In the genomic region with DNA sequence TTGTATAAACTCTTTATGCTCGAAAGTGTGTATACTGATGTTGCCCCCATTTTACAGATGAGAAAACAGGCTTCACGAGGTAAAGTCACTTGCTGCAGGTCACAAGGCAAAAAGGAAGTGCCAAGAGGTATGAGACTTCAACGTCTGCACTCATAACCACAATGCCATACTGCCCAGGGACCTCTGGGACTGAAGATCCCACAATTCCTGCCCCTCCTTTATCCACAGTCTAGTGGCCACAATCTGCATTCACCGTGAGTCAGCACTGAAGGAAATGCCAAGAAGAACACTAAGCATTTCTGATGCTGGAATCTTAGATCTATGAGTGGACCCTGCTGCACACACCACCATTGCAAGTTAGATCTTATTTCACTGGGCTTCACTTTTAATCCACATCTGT, we compare ENCODE assay signal across 2 cellular contexts.
TF ChIP-seq lines count a peak whose summit lies in the region.

No MANE protein-coding gene starts in this region.

TF ChIP-seq in GM23338, 12 proteins besides CTCF, POLR2A, EP300 and RAD21 (continues in another document):
- TF ChIP-seq, protein P1, sequence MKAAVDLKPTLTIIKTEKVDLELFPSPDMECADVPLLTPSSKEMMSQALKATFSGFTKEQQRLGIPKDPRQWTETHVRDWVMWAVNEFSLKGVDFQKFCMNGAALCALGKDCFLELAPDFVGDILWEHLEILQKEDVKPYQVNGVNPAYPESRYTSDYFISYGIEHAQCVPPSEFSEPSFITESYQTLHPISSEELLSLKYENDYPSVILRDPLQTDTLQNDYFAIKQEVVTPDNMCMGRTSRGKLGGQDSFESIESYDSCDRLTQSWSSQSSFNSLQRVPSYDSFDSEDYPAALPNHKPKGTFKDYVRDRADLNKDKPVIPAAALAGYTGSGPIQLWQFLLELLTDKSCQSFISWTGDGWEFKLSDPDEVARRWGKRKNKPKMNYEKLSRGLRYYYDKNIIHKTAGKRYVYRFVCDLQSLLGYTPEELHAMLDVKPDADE (IDR thresholded peaks at IDR 0.05) = no peak
- no peak for TF ChIP-seq NANOG (IDR thresholded peaks at IDR 0.05; ENCODE audit: borderline replicate concordance)
- no peak for TF ChIP-seq STAT1 (IDR thresholded peaks at IDR 0.05; ENCODE audit: unreplicated experiment)
- no peak for TF ChIP-seq EZH2 (IDR thresholded peaks at IDR 0.05; ENCODE audit: low read depth, unreplicated experiment)
- TF ChIP-seq POLR2AphosphoS5 (IDR thresholded peaks at IDR 0.05; ENCODE audit: low read depth) = no peak
- TF ChIP-seq, protein P2, sequence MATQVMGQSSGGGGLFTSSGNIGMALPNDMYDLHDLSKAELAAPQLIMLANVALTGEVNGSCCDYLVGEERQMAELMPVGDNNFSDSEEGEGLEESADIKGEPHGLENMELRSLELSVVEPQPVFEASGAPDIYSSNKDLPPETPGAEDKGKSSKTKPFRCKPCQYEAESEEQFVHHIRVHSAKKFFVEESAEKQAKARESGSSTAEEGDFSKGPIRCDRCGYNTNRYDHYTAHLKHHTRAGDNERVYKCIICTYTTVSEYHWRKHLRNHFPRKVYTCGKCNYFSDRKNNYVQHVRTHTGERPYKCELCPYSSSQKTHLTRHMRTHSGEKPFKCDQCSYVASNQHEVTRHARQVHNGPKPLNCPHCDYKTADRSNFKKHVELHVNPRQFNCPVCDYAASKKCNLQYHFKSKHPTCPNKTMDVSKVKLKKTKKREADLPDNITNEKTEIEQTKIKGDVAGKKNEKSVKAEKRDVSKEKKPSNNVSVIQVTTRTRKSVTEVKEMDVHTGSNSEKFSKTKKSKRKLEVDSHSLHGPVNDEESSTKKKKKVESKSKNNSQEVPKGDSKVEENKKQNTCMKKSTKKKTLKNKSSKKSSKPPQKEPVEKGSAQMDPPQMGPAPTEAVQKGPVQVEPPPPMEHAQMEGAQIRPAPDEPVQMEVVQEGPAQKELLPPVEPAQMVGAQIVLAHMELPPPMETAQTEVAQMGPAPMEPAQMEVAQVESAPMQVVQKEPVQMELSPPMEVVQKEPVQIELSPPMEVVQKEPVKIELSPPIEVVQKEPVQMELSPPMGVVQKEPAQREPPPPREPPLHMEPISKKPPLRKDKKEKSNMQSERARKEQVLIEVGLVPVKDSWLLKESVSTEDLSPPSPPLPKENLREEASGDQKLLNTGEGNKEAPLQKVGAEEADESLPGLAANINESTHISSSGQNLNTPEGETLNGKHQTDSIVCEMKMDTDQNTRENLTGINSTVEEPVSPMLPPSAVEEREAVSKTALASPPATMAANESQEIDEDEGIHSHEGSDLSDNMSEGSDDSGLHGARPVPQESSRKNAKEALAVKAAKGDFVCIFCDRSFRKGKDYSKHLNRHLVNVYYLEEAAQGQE (IDR thresholded peaks at IDR 0.05; ENCODE audit: unreplicated experiment) = no peak
- TF ChIP-seq, protein P3, sequence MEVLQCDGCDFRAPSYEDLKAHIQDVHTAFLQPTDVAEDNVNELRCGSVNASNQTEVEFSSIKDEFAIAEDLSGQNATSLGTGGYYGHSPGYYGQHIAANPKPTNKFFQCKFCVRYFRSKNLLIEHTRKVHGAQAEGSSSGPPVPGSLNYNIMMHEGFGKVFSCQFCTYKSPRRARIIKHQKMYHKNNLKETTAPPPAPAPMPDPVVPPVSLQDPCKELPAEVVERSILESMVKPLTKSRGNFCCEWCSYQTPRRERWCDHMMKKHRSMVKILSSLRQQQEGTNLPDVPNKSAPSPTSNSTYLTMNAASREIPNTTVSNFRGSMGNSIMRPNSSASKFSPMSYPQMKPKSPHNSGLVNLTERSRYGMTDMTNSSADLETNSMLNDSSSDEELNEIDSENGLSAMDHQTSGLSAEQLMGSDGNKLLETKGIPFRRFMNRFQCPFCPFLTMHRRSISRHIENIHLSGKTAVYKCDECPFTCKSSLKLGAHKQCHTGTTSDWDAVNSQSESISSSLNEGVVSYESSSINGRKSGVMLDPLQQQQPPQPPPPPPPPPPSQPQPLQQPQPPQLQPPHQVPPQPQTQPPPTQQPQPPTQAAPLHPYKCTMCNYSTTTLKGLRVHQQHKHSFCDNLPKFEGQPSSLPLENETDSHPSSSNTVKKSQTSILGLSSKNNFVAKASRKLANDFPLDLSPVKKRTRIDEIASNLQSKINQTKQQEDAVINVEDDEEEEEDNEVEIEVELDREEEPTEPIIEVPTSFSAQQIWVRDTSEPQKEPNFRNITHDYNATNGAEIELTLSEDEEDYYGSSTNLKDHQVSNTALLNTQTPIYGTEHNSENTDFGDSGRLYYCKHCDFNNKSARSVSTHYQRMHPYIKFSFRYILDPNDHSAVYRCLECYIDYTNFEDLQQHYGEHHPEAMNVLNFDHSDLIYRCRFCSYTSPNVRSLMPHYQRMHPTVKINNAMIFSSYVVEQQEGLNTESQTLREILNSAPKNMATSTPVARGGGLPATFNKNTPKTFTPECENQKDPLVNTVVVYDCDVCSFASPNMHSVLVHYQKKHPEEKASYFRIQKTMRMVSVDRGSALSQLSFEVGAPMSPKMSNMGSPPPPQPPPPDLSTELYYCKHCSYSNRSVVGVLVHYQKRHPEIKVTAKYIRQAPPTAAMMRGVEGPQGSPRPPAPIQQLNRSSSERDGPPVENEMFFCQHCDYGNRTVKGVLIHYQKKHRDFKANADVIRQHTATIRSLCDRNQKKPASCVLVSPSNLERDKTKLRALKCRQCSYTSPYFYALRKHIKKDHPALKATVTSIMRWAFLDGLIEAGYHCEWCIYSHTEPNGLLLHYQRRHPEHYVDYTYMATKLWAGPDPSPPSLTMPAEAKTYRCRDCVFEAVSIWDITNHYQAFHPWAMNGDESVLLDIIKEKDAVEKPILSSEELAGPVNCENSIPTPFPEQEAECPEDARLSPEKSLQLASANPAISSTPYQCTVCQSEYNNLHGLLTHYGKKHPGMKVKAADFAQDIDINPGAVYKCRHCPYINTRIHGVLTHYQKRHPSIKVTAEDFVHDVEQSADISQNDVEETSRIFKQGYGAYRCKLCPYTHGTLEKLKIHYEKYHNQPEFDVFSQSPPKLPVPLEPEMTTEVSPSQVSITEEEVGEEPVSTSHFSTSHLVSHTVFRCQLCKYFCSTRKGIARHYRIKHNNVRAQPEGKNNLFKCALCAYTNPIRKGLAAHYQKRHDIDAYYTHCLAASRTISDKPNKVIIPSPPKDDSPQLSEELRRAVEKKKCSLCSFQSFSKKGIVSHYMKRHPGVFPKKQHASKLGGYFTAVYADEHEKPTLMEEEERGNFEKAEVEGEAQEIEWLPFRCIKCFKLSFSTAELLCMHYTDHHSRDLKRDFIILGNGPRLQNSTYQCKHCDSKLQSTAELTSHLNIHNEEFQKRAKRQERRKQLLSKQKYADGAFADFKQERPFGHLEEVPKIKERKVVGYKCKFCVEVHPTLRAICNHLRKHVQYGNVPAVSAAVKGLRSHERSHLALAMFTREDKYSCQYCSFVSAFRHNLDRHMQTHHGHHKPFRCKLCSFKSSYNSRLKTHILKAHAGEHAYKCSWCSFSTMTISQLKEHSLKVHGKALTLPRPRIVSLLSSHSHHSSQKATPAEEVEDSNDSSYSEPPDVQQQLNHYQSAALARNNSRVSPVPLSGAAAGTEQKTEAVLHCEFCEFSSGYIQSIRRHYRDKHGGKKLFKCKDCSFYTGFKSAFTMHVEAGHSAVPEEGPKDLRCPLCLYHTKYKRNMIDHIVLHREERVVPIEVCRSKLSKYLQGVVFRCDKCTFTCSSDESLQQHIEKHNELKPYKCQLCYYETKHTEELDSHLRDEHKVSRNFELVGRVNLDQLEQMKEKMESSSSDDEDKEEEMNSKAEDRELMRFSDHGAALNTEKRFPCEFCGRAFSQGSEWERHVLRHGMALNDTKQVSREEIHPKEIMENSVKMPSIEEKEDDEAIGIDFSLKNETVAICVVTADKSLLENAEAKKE (CRISPR knock-in tag; IDR thresholded peaks at IDR 0.05) = no peak
- TF ChIP-seq ZNF114 (CRISPR knock-in tag; IDR thresholded peaks at IDR 0.05) = no peak
- TF ChIP-seq ZNF331 (CRISPR knock-in tag; IDR thresholded peaks at IDR 0.05; ENCODE audit: low read depth) = no peak
- TF ChIP-seq JUNB (IDR thresholded peaks at IDR 0.05; ENCODE audit: unreplicated experiment) = no peak

TF ChIP-seq in endothelial cell of umbilical vein, 7 proteins besides CTCF, POLR2A, EP300 and RAD21 (continued from another document):
- peak; percentile 77 for TF ChIP-seq POLR2AphosphoS5 (IDR thresholded peaks at IDR 0.05; ENCODE audit: insufficient read depth, low read depth, low read length)
- TF ChIP-seq MYC (IDR thresholded peaks at IDR 0.05; ENCODE audit: low read depth, low read length) = no peak
- peak; percentile 68 for TF ChIP-seq JUN (IDR thresholded peaks at IDR 0.05; ENCODE audit: borderline replicate concordance, insufficient read depth, insufficient read length, low read depth)
